ENCODE assay signal across 1 cellular context in the genomic region with DNA sequence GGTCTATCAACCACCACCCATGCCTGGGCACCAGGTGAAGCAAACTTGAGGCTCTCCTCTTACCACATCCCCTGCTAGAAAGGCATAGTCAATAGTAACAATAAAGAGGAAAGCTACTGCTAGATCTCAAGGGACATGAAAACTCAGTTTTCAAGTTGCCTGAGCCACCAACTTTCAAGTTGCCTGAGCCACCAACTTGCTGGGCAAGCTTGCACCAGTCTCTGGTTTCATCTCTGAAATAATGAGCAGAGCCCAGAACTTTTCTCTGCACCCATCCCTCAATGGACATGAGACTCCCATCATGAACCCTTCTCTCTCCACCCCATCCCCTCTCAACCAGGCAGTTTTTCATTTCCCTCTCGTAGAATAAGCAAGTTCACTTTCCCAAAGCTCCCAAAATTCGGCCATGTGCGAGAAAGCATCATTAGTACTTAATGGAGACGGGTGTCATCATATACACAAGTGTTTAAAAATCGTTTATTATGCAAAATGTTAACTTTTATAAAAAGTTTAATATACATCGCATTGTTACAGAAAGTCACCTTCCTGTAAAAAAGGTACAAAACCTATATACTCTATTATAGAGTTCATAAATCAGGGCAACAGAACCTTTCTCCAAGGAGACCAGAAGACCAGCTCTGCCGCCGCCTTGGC.
TF ChIP-seq lines count a peak whose summit lies in the region.

No MANE protein-coding gene starts in this region.

TF ChIP-seq in GM12878, 131 proteins besides CTCF, POLR2A, EP300 and RAD21:
- no peak for TF ChIP-seq FOXM1 (IDR thresholded peaks at IDR 0.05; ENCODE audit: low read depth, low read length)
- TF ChIP-seq BCL11A (IDR thresholded peaks at IDR 0.05; ENCODE audit: low read depth, low read length), result no peak
- 0 out of 2 replicates have a peak, but pooled peaks have one; percentile 28 for TF ChIP-seq POLR2AphosphoS5 (IDR thresholded peaks at IDR 0.05; ENCODE audit: low read length)
- TF ChIP-seq NFIC (IDR thresholded peaks at IDR 0.05; ENCODE audit: low read depth, low read length), result no peak; the same call in 1 of the 2 replicates
- no peak for TF ChIP-seq ZNF207 (IDR thresholded peaks at IDR 0.05; ENCODE audit: borderline replicate concordance)
- 0 out of 2 replicates have a peak, but pooled peaks have one; percentile 6 for TF ChIP-seq CREB1 (IDR thresholded peaks at IDR 0.05; ENCODE audit: low read depth)
- TF ChIP-seq JUND (IDR thresholded peaks at IDR 0.05; ENCODE audit: low read depth, low read length), result no peak
- TF ChIP-seq POLR2AphosphoS2 (IDR thresholded peaks at IDR 0.05; ENCODE audit: low read depth, low read length), result 0 out of 2 replicates have a peak, but pooled peaks have one; percentile 4
